ENCODE assay signal across 10 cellular contexts in the genomic region with DNA sequence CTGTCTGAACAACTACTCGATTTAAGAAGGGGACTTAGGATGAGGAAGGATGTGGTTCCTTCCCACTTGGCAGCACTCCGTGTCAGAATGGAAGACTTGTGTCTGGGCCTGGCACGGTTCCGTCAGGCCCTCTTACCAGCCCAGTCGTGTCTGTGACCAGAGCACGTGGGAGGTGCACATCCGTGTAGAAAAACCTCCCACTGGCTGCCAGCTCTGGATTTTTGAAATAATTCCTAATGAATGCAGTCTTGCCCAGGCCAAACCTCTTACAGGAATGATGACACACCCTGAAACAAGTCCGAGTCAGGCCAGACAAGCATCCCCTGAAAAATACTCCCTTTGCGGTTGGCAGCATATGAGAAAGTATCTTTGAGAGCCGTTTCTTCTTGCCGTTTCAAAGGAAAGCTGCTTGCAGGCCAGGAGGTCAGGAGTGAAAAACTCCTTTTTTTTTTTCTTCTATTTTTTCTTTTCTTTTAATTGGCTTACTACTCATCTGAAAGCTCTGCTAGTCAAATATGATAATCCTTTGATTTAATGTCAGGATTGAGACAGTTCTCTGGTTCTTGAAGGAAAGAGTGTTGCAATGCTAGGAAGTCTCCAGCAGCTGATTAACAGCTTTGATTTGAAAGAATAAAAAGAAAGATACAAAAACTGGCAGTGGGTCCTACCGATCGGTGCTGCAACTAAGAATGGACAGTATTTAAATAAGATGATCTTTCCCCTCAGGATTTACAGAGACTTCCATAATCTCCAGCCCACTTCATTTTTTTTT. TPM values are rescaled to one million over a fixed set of nuclear protein-coding genes. Genes with fewer than 3 reads are reported as not detected.
DNase-seq lines count a peak whose midpoint lies in the region; ATAC-seq and TF ChIP-seq lines count a peak whose summit lies in the region.
"Had no signal": no experiment of that assay in that cellular context is flagged by ENCODE, and none has a peak within 500 bp of the region (broad histone marks: within the 10 kb centered on the region; RNA-seq: fewer than 3 reads in every experiment).

No MANE protein-coding gene starts in this region.

- intact Hi-C loops in body of pancreas (cut with DNase I): no loop called here
- intact Hi-C loops in activated CD4-positive, alpha-beta memory T cell treated with anti-CD3 and anti-CD28 coated beads for 36 hours (cut with micrococcal nuclease): no loop called here

- peaks cover 30% of the 10 kb centered on the region for H3K4me1 Mint-ChIP-seq in activated CD4-positive, alpha-beta memory T cell treated with anti-CD3 and anti-CD28 coated beads for 36 hours (ENCODE audit: low read depth)

- no peak overlapping the region for H3K4me3 Mint-ChIP-seq in activated CD4-positive, alpha-beta memory T cell treated with anti-CD3 and anti-CD28 coated beads for 36 hours

- H3K36me3 Mint-ChIP-seq in activated CD4-positive, alpha-beta memory T cell treated with anti-CD3 and anti-CD28 coated beads for 36 hours: peaks cover 7% of the 10 kb centered on the region

- 72 to 73% methylated on average over 8 to 13 of the region's 13 CpGs for WGBS in body of pancreas, 2 donors

- TF ChIP-seq CTCF in body of pancreas (IDR thresholded peaks at IDR 0.05) (no peak), kidney epithelial cell (IDR thresholded peaks at IDR 0.05; ENCODE audit: insufficient read depth, low read length, poor library complexity, severe bottlenecking) (no peak)

- ATAC-seq in body of pancreas: peak; percentile 60

- H3K27me3 Mint-ChIP-seq in activated CD4-positive, alpha-beta memory T cell treated with anti-CD3 and anti-CD28 coated beads for 36 hours: no peaks in the 10 kb centered on the region

- no peak for TF ChIP-seq POLR2A in body of pancreas (IDR thresholded peaks at IDR 0.05)

- H3K36me3 ChIP-seq in body of pancreas (replicated peaks in 1 of 2; ENCODE audit: insufficient read depth in 1 of 2, low read depth in 2 of 2): no peaks in the 10 kb centered on the region
- no peaks in the 10 kb centered on the region for H3K36me3 ChIP-seq in kidney epithelial cell (ENCODE audit: control insufficient read depth, insufficient read depth, low read length)
- H3K36me3 ChIP-seq: WERI-Rb-1 had no signal

- CTCF ChIA-PET in activated CD4-positive, alpha-beta memory T cell treated with anti-CD3 and anti-CD28 coated beads for 36 hours (lab: Charles Lee): interaction anchor here (0.9 kb wide), 1 partner anchor 163 kb away, joined by 5 read pairs; no protein-coding TSS in a partner anchor

- POLR2A ChIA-PET in activated CD4-positive, alpha-beta memory T cell treated with anti-CD3 and anti-CD28 coated beads for 36 hours (lab: Charles Lee): no interaction called here

- H3K4me3 ChIP-seq in body of pancreas (no peak overlapping the region), kidney epithelial cell (ENCODE audit: low read depth, low read length) (no peak overlapping the region)

- no peak overlapping the region for H3K27ac Mint-ChIP-seq in activated CD4-positive, alpha-beta memory T cell treated with anti-CD3 and anti-CD28 coated beads for 36 hours

- DNase-seq in HK-2 (ENCODE audit: unreplicated experiment) (peak; percentile 46), body of pancreas (peak; percentile 23 to 59 (median 35)), kidney epithelial cell (ENCODE audit: low read depth) (peak; percentile 84), superior temporal gyrus (ENCODE audit: extremely low spot score) (peak; percentile 44), cerebellar cortex (ENCODE audit: low spot score) (no peak), NCI-H1092 (lab: John Stamatoyannopoulos, UW) (no peak), NCI-H748 (lab: John Stamatoyannopoulos, UW; ENCODE audit: unreplicated experiment) (no peak)
- no peak for DNase-seq in activated CD4-positive, alpha-beta memory T cell treated with anti-CD3 and anti-CD28 coated beads for 36 hours
- DNase-seq: mesendoderm, WERI-Rb-1 had no signal

- H3K4me1 ChIP-seq in body of pancreas: no peaks in the 10 kb centered on the region

- H3K9me3 Mint-ChIP-seq in activated CD4-positive, alpha-beta memory T cell treated with anti-CD3 and anti-CD28 coated beads for 36 hours: no peaks in the 10 kb centered on the region

- no peaks in the 10 kb centered on the region for H3K9me3 ChIP-seq in body of pancreas

- peak overlapping the region in 1 of 4 donors; percentile 35 for H3K27ac ChIP-seq in body of pancreas
- H3K27ac ChIP-seq: WERI-Rb-1 had no signal

- no peaks in the 10 kb centered on the region for H3K27me3 ChIP-seq in body of pancreas
- no peaks in the 10 kb centered on the region for H3K27me3 ChIP-seq in kidney epithelial cell (ENCODE audit: control insufficient read depth, insufficient read depth, low read length)

RNA-seq across cellular contexts. Expression of a gene that starts 19.8 kb away (rescaled TPM):
- 1 to 10 TPM; 5.3 to 5.4 TPM for total RNA-seq in body of pancreas
- total RNA-seq in kidney epithelial cell: 10.8 and 13.9 TPM in 2 replicates
- 10 to 100 TPM; 14.8 to 15.8 TPM for total RNA-seq in activated CD4-positive, alpha-beta memory T cell treated with anti-CD3 and anti-CD28 coated beads for 36 hours

Comparison
In these comparisons a context has a peak if more than half of its experiments do, and no peak if none do; other contexts are left out.
1. DNase-seq: peak in HK-2 (single experiment), body of pancreas (4 of 4), kidney epithelial cell (single experiment) and superior temporal gyrus (single experiment); none in cerebellar cortex (single experiment), NCI-H1092 (single experiment), NCI-H748 (single experiment) and activated CD4-positive, alpha-beta memory T cell treated with anti-CD3 and anti-CD28 coated beads for 36 hours (single experiment).